Comparison of ENCODE assay signal across 1 cellular context in the genomic region with DNA sequence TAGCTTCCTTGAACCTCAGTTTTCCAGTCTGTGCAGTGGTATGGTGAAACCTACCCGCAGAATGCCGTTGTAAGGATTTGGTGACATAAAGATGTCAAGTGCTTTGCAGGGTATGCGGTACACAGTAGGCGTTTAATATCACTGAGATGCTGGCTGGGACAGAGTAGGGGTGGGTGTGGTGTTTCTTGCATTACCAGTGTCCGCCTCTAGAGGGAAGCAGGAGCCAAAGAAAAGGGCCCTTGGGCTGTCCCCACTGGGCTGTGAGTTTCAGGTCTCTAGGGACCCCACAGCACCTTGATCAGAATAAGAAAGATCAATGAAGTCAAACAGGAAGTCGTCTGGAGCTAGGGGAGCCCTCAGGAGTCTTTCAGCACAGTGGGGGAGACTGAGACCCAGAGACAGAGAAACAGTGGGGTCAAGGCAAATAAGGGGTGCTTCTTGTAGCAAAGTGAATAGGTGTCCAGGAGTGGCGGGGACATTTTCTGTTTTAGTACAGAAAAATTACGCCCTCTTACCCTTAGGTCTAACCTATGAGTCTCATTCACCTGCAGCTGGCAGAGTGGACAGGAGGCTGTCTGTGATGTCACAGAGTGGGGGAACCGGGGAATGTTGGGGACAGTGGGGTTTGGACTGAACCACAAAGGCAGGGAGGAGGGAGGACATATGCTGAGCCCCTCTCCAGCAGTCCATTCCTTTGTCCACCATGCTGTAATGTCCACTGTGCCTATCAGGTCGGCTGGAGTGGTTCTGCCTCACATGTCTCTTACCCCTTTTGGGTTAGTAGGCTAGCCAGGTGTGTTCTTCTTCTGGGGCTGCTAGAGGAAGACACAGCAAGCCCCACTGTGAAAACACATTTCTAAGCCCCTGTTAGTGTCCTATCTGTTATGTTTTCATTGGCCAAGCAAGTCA.
TF ChIP-seq lines count a peak whose summit lies in the region.

No MANE protein-coding gene starts in this region.

TF ChIP-seq in HCT116, 20 proteins besides CTCF, POLR2A, EP300 and RAD21 (continued from another document):
- TF ChIP-seq ELF1 (IDR thresholded peaks at IDR 0.05; ENCODE audit: borderline replicate concordance, low read depth) (no peak), SIN3A (IDR thresholded peaks at IDR 0.05; ENCODE audit: low read depth) (no peak), EZH2phosphoT487 (IDR thresholded peaks at IDR 0.05; ENCODE audit: borderline replicate concordance) (no peak), EGR1 (IDR thresholded peaks at IDR 0.05; ENCODE audit: low read depth) (no peak)
- TF ChIP-seq, protein P1, sequence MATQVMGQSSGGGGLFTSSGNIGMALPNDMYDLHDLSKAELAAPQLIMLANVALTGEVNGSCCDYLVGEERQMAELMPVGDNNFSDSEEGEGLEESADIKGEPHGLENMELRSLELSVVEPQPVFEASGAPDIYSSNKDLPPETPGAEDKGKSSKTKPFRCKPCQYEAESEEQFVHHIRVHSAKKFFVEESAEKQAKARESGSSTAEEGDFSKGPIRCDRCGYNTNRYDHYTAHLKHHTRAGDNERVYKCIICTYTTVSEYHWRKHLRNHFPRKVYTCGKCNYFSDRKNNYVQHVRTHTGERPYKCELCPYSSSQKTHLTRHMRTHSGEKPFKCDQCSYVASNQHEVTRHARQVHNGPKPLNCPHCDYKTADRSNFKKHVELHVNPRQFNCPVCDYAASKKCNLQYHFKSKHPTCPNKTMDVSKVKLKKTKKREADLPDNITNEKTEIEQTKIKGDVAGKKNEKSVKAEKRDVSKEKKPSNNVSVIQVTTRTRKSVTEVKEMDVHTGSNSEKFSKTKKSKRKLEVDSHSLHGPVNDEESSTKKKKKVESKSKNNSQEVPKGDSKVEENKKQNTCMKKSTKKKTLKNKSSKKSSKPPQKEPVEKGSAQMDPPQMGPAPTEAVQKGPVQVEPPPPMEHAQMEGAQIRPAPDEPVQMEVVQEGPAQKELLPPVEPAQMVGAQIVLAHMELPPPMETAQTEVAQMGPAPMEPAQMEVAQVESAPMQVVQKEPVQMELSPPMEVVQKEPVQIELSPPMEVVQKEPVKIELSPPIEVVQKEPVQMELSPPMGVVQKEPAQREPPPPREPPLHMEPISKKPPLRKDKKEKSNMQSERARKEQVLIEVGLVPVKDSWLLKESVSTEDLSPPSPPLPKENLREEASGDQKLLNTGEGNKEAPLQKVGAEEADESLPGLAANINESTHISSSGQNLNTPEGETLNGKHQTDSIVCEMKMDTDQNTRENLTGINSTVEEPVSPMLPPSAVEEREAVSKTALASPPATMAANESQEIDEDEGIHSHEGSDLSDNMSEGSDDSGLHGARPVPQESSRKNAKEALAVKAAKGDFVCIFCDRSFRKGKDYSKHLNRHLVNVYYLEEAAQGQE (IDR thresholded peaks at IDR 0.05; ENCODE audit: low read depth) = no peak
